ENCODE assay signal across 9 cellular contexts in genomic region chr2:132415256-132416079, GRCh38. TPM values are rescaled to one million over a fixed set of nuclear protein-coding genes. Genes with fewer than 3 reads are reported as not detected.
DNase-seq lines count a peak whose midpoint lies in the region.
"Had no signal": no experiment of that assay in that cellular context is flagged by ENCODE, and none has a peak within 500 bp of the region (broad histone marks: within the 10 kb centered on the region; RNA-seq: fewer than 3 reads in every experiment).

No MANE protein-coding gene starts in this region.

- H2AFZ ChIP-seq in Karpas-422 (ENCODE audit: low read length): no peak overlapping the region

- H3K9me3 ChIP-seq in subcutaneous abdominal adipose tissue (ENCODE audit: control insufficient read depth in 5 of 5, low read length in 5 of 5) (no peaks in the 10 kb centered on the region), Karpas-422 (ENCODE audit: low read length) (no peaks in the 10 kb centered on the region)

- H3K9ac ChIP-seq in subcutaneous abdominal adipose tissue (ENCODE audit: low read length in 5 of 5): peak overlapping the region in 2 of 5 donors; percentile 54 to 73
- H3K9ac ChIP-seq in Karpas-422 (ENCODE audit: low read length): no peak overlapping the region

- H3K27ac ChIP-seq in subcutaneous abdominal adipose tissue (ENCODE audit: low read depth, low read length) (no peak overlapping the region), Karpas-422 (ENCODE audit: low read length) (no peak overlapping the region)
- H3K27ac ChIP-seq: 22Rv1 had no signal

- H3K27me3 ChIP-seq in subcutaneous abdominal adipose tissue (ENCODE audit: control insufficient read depth in 5 of 5, insufficient read depth in 4 of 5, low read length in 5 of 5) (peaks cover 0 to 6% (median 0%) of the 10 kb centered on the region in 5 donors), Karpas-422 (ENCODE audit: low read length) (no peaks in the 10 kb centered on the region)

- DNase-seq in DMS153 treated with DMSO at 0.1 percent for 48 hours (lab: John Stamatoyannopoulos, UW; ENCODE audit: unreplicated experiment) (peak; percentile 39), DMS153 (lab: John Stamatoyannopoulos, UW) (no peak), SW480 (ENCODE audit: low spot score) (peak; percentile 16), Karpas-422 (no peak), occipital lobe (lab: John Stamatoyannopoulos, UW) (no peak)
- DNase-seq in stimulated activated CD4-positive, alpha-beta T cell treated with anti-CD3 and anti-CD28 coated beads, Interleukin-4, amount 100 ng/mL, for 24 hours: no peak

- H3K4me2 ChIP-seq in Karpas-422 (ENCODE audit: low read depth, low read length, poor library complexity, severe bottlenecking): no peak overlapping the region

- H3K36me3 ChIP-seq in subcutaneous abdominal adipose tissue (ENCODE audit: control insufficient read depth in 5 of 5, insufficient read depth in 5 of 5, low read length in 5 of 5): no peaks in the 10 kb centered on the region
- H3K36me3 ChIP-seq in Karpas-422 (ENCODE audit: insufficient read depth, low read length): no peaks in the 10 kb centered on the region

- H3K9me2 ChIP-seq in Karpas-422 (replicated peaks; ENCODE audit: insufficient read depth, low read length): no peaks in the 10 kb centered on the region

- peak overlapping the region; percentile 47 for H3K4me3 ChIP-seq in iPS-11a (ENCODE audit: low read depth, low read length)
- H3K4me3 ChIP-seq in subcutaneous abdominal adipose tissue (ENCODE audit: low read depth in 1 of 5, low read length in 5 of 5): peak overlapping the region; percentile 65 to 82 (median 70)
- H3K4me3 ChIP-seq in Karpas-422 (ENCODE audit: low read length): no peak overlapping the region

- H4K20me1 ChIP-seq in Karpas-422 (ENCODE audit: insufficient read depth, low read depth, low read length): no peaks in the 10 kb centered on the region

- H3K79me2 ChIP-seq in Karpas-422 (ENCODE audit: low read length): no peaks in the 10 kb centered on the region

- H3K4me1 ChIP-seq in subcutaneous abdominal adipose tissue (ENCODE audit: control insufficient read depth in 5 of 5, insufficient read depth in 5 of 5, low read length in 5 of 5) (peaks cover 2 to 20% (median 19%) of the 10 kb centered on the region in 5 donors), Karpas-422 (ENCODE audit: low read length) (no peaks in the 10 kb centered on the region)

RNA-seq across cellular contexts. Expression of gene GPR39, which starts 1.1 kb away (rescaled TPM):
- total RNA-seq in Karpas-422 (2014; rRNA removed; shearing (Covaris generic); ENCODE audit: low replicate concordance): 0.34 TPM in 1 of 2 replicates, not detected in the other
- total RNA-seq in occipital lobe: 5.0 TPM

Comparison
In these comparisons a context has a peak if more than half of its experiments do, and no peak if none do; other contexts are left out.
1. DNase-seq: peak in DMS153 treated with DMSO at 0.1 percent for 48 hours (single experiment) and SW480 (single experiment); none in DMS153 (single experiment), stimulated activated CD4-positive, alpha-beta T cell treated with anti-CD3 and anti-CD28 coated beads, Interleukin-4, amount 100 ng/mL, for 24 hours (single experiment), Karpas-422 (single experiment) and occipital lobe (single experiment).